In genomic region chr13:74586839-74587238, GRCh38 we compare ENCODE assay signal across 25 cellular contexts.
"Had no signal": no experiment of that assay in that cellular context is flagged by ENCODE, and none has a peak within 500 bp of the region (broad histone marks: within the 10 kb centered on the region; RNA-seq: fewer than 3 reads in every experiment).

No MANE protein-coding gene starts in this region.

- H2AFZ ChIP-seq: hepatocyte had no signal

- H3K27me3 ChIP-seq: gastrocnemius medialis, hepatocyte, spleen, suprapubic skin, tibial artery, upper lobe of right lung had no signal

- H3K9me3 Mint-ChIP-seq: activated T-cell treated with anti-CD3 and anti-CD28 coated beads, Interleukin-2, amount 50 U/mL, for 72 hours; natural killer cell treated with Interleukin-12 subunit alpha and Interleukin-12 subunit beta and Interleukin-15 and Interleukin-18, amount 100 ng/mL, for 72 hours had no signal

- DNase-seq: activated CD4-positive, alpha-beta T cell treated with anti-CD3 and anti-CD28 coated beads for 4 hours; activated CD4-positive, alpha-beta T cell treated with anti-CD3 and anti-CD28 coated beads, Interleukin-2, amount 50 U/mL, for 4 hours; activated naive CD4-positive, alpha-beta T cell; activated T-cell treated with anti-CD3 and anti-CD28 coated beads for 4 hours; activated T-cell treated with anti-CD3 and anti-CD28 coated beads, Interleukin-2, amount 50 U/mL, for 72 hours; aorta; caudate nucleus; cortex of kidney; gastrocnemius medialis; islet precursor cell; left ventricle myocardium inferior; mesendoderm; retina; spleen; stimulated activated naive CD4-positive, alpha-beta T cell; tibial artery; upper lobe of right lung had no signal

- H3K4me3 Mint-ChIP-seq: activated naive CD8-positive, alpha-beta T cell; activated T-cell treated with anti-CD3 and anti-CD28 coated beads, Interleukin-2, amount 50 U/mL, for 72 hours; natural killer cell treated with Interleukin-12 subunit alpha and Interleukin-12 subunit beta and Interleukin-15 and Interleukin-18, amount 100 ng/mL, for 72 hours had no signal

- H3K27ac ChIP-seq: gastrocnemius medialis, hepatocyte, left ventricle myocardium inferior, prostate gland, spleen, suprapubic skin, tibial artery, upper lobe of right lung, VCaP had no signal

- H3K36me3 ChIP-seq: gastrocnemius medialis, left ventricle myocardium inferior, prostate gland, spleen, suprapubic skin, tibial artery, upper lobe of right lung had no signal

- H3K9me3 ChIP-seq: gastrocnemius medialis, left ventricle myocardium inferior, prostate gland, spleen, suprapubic skin, tibial artery, upper lobe of right lung had no signal

- H3K27ac Mint-ChIP-seq: activated naive CD8-positive, alpha-beta T cell; activated T-cell treated with anti-CD3 and anti-CD28 coated beads, Interleukin-2, amount 50 U/mL, for 72 hours; natural killer cell treated with Interleukin-12 subunit alpha and Interleukin-12 subunit beta and Interleukin-15 and Interleukin-18, amount 100 ng/mL, for 72 hours had no signal

- H3K4me1 ChIP-seq: gastrocnemius medialis, left ventricle myocardium inferior, prostate gland, spleen, suprapubic skin, tibial artery, upper lobe of right lung had no signal

- ATAC-seq: activated T-cell treated with anti-CD3 and anti-CD28 coated beads, Interleukin-2, amount 50 U/mL, for 72 hours; esophagus mucosa; gastrocnemius medialis; natural killer cell treated with Interleukin-12 subunit alpha and Interleukin-12 subunit beta and Interleukin-15 and Interleukin-18, amount 100 ng/mL, for 72 hours; upper lobe of right lung had no signal

- H3K36me3 Mint-ChIP-seq: activated naive CD8-positive, alpha-beta T cell; natural killer cell treated with Interleukin-12 subunit alpha and Interleukin-12 subunit beta and Interleukin-15 and Interleukin-18, amount 100 ng/mL, for 72 hours had no signal

- H3K79me2 ChIP-seq: hepatocyte had no signal

- H3K4me3 ChIP-seq: gastrocnemius medialis, hepatocyte, left ventricle myocardium inferior, lung, prostate gland, spleen, suprapubic skin, tibial artery, upper lobe of right lung had no signal

- H3K4me2 ChIP-seq: hepatocyte had no signal
